In the genomic region with DNA sequence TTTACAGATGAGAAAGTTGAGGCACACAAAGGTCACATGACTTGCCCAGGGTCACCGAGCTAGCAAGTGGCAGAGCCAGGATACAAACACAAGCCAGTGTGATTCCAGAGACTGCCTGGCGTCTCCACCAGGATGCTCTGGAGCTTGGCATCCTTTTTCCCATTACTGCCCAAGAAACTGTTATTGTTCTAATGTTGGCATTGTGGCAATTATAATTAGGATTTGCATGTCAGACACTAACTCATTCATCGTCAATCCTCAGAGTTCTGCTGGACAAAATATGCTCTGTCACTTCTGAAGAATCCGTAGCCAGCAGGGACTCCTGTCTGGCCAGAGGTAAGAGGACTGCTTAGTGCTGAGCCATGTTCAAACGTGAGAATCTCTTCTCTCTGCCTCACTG, we compare ENCODE assay signal across 28 cellular contexts.
"Had no signal": no experiment of that assay in that cellular context is flagged by ENCODE, and none has a peak within 500 bp of the region (broad histone marks: within the 10 kb centered on the region; RNA-seq: fewer than 3 reads in every experiment).

No MANE protein-coding gene starts in this region.

- H3K4me3 Mint-ChIP-seq: activated B cell treated with CpG ODN at 0.5 μM for 24 hours; activated CD4-positive, alpha-beta memory T cell treated with anti-CD3 and anti-CD28 coated beads, Interleukin-2, amount 10 ng/mL, durations not matched to agents 7 days and 5 days; activated CD4-positive, alpha-beta T cell treated with anti-CD3 and anti-CD28 coated beads for 36 hours; activated CD4-positive, alpha-beta T cell treated with anti-CD3 and anti-CD28 coated beads, Interleukin-2, amount 10 ng/mL, durations not matched to agents 24 days and 14 days; activated naive CD8-positive, alpha-beta T cell; activated T-cell treated with anti-CD3 and anti-CD28 coated beads, Interleukin-2, amount 50 U/mL, for 24 hours; activated T-cell treated with anti-CD3 and anti-CD28 coated beads, Interleukin-2, amount 50 U/mL, for 72 hours; central memory CD8-positive, alpha-beta T cell; effector memory CD8-positive, alpha-beta T cell had no signal

- DNase-seq: activated B cell treated with CpG ODN at 0.5 μM for 24 hours; activated CD4-positive, alpha-beta memory T cell treated with anti-CD3 and anti-CD28 coated beads, Interleukin-2, amount 10 ng/mL, durations not matched to agents 7 days and 5 days; activated CD4-positive, alpha-beta T cell treated with anti-CD3 and anti-CD28 coated beads for 36 hours; activated CD4-positive, alpha-beta T cell treated with anti-CD3 and anti-CD28 coated beads, Interleukin-2, amount 10 ng/mL, durations not matched to agents 24 days and 14 days; activated CD4-positive, alpha-beta T cell treated with anti-CD3 and anti-CD28 coated beads, Interleukin-2, amount 50 U/mL, for 4 hours; activated CD4-positive, CD25-positive, alpha-beta regulatory T cell treated with anti-CD3 and anti-CD28 coated beads, Interleukin-2, amount 50 U/mL, for 72 hours; activated CD8-positive, alpha-beta memory T cell treated with anti-CD3 and anti-CD28 coated beads, Interleukin-2, amount 50 U/mL, for 48 hours; activated effector memory CD4-positive, alpha-beta T cell treated with Interleukin-2 at 50 U/mL for 16 hours; activated gamma-delta T cell treated with Interleukin-2 at 50 U/mL for 16 hours; activated naive CD4-positive, alpha-beta T cell treated with anti-CD3 and anti-CD28 coated beads, Interleukin-2, amount 50 U/mL, for 16 hours; activated naive CD4-positive, alpha-beta T cell treated with Interleukin-2 at 50 U/mL for 16 hours; activated T-cell treated with anti-CD3 and anti-CD28 coated beads for 4 hours; activated T-cell treated with anti-CD3 and anti-CD28 coated beads, Interleukin-2, amount 50 U/mL, for 24 hours; activated T-cell treated with anti-CD3 and anti-CD28 coated beads, Interleukin-2, amount 50 U/mL, for 72 hours; amniotic stem cell; brain microvascular endothelial cell; cortex of kidney; dermis blood vessel endothelial cell; effector CD4-positive, alpha-beta T cell; effector memory CD8-positive, alpha-beta T cell; erythroblast; foreskin keratinocyte; gastrocnemius medialis; heart right ventricle; T-helper 2 cell; WERI-Rb-1 had no signal

- ATAC-seq: activated CD4-positive, alpha-beta T cell treated with anti-CD3 and anti-CD28 coated beads for 36 hours; activated T-cell treated with anti-CD3 and anti-CD28 coated beads, Interleukin-2, amount 50 U/mL, for 72 hours; effector memory CD8-positive, alpha-beta T cell; foreskin keratinocyte; gastrocnemius medialis; heart right ventricle had no signal

- H3K9me3 Mint-ChIP-seq: activated B cell treated with CpG ODN at 0.5 μM for 24 hours; activated CD4-positive, alpha-beta memory T cell treated with anti-CD3 and anti-CD28 coated beads, Interleukin-2, amount 10 ng/mL, durations not matched to agents 7 days and 5 days; activated CD4-positive, alpha-beta T cell treated with anti-CD3 and anti-CD28 coated beads, Interleukin-2, amount 10 ng/mL, durations not matched to agents 24 days and 14 days; activated T-cell treated with anti-CD3 and anti-CD28 coated beads, Interleukin-2, amount 50 U/mL, for 24 hours; activated T-cell treated with anti-CD3 and anti-CD28 coated beads, Interleukin-2, amount 50 U/mL, for 72 hours; central memory CD8-positive, alpha-beta T cell; effector memory CD8-positive, alpha-beta T cell had no signal

- H3K27ac Mint-ChIP-seq: activated B cell treated with CpG ODN at 0.5 μM for 24 hours; activated CD4-positive, alpha-beta memory T cell treated with anti-CD3 and anti-CD28 coated beads, Interleukin-2, amount 10 ng/mL, durations not matched to agents 7 days and 5 days; activated CD4-positive, alpha-beta T cell treated with anti-CD3 and anti-CD28 coated beads for 36 hours; activated CD4-positive, alpha-beta T cell treated with anti-CD3 and anti-CD28 coated beads, Interleukin-2, amount 10 ng/mL, durations not matched to agents 24 days and 14 days; activated naive CD8-positive, alpha-beta T cell; activated T-cell treated with anti-CD3 and anti-CD28 coated beads, Interleukin-2, amount 50 U/mL, for 24 hours; activated T-cell treated with anti-CD3 and anti-CD28 coated beads, Interleukin-2, amount 50 U/mL, for 72 hours; effector memory CD8-positive, alpha-beta T cell had no signal

- H3K36me3 Mint-ChIP-seq: activated naive CD8-positive, alpha-beta T cell had no signal

- H3K4me1 Mint-ChIP-seq: activated B cell treated with CpG ODN at 0.5 μM for 24 hours; activated CD4-positive, alpha-beta memory T cell treated with anti-CD3 and anti-CD28 coated beads, Interleukin-2, amount 10 ng/mL, durations not matched to agents 7 days and 5 days; activated CD4-positive, alpha-beta T cell treated with anti-CD3 and anti-CD28 coated beads for 36 hours; activated CD4-positive, alpha-beta T cell treated with anti-CD3 and anti-CD28 coated beads, Interleukin-2, amount 10 ng/mL, durations not matched to agents 24 days and 14 days; central memory CD8-positive, alpha-beta T cell had no signal
